ENCODE assay signal across 27 cellular contexts in genomic region chr2:109601693-109602250, GRCh38. TPM values are rescaled to one million over a fixed set of nuclear protein-coding genes. Genes with fewer than 3 reads are reported as not detected.
DNase-seq lines count a peak whose midpoint lies in the region; ATAC-seq and TF ChIP-seq lines count a peak whose summit lies in the region.
"Had no signal": no experiment of that assay in that cellular context is flagged by ENCODE, and none has a peak within 500 bp of the region (broad histone marks: within the 10 kb centered on the region; RNA-seq: fewer than 3 reads in every experiment).

No MANE protein-coding gene starts in this region.

- peaks cover 6% of the 10 kb centered on the region for H3K36me3 Mint-ChIP-seq in neural crest cell (ENCODE audit: low read depth)
- no peaks in the 10 kb centered on the region for H3K36me3 Mint-ChIP-seq in CD8-positive, alpha-beta memory T cell
- H3K36me3 Mint-ChIP-seq: CD4-positive, alpha-beta memory T cell had no signal

- CTCF ChIA-PET in CD8-positive, alpha-beta memory T cell (lab: Charles Lee), result no interaction called here
- CTCF ChIA-PET in GM10248 (lab: Yijun Ruan, JAX), result interaction anchor here (0.8 to 2.4 kb wide), 6 partner anchors 9 to 60 kb away, joined by 3 to 9 read pairs (median 4); no protein-coding TSS in a partner anchor

- H3K9me3 Mint-ChIP-seq in neural crest cell, result no peaks in the 10 kb centered on the region
- H3K9me3 Mint-ChIP-seq in CD8-positive, alpha-beta memory T cell, result peaks cover 0 to 2% (median 0%) of the 10 kb centered on the region in 5 donors
- H3K9me3 Mint-ChIP-seq: activated CD4-positive, alpha-beta T cell treated with anti-CD3 and anti-CD28 coated beads, Interleukin-2, amount 10 ng/mL, durations not matched to agents 7 days and 5 days; activated T-cell treated with anti-CD3 and anti-CD28 coated beads, Interleukin-2, amount 50 U/mL, for 4 hours; CD4-positive, alpha-beta memory T cell had no signal

- H3K27me3 Mint-ChIP-seq in neural crest cell (ENCODE audit: low read depth), result no peaks in the 10 kb centered on the region
- peaks cover 18 to 46% of the 10 kb centered on the region in 2 donors for H3K27me3 Mint-ChIP-seq in CD8-positive, alpha-beta memory T cell
- H3K27me3 Mint-ChIP-seq: progenitor cell of endocrine pancreas had no signal

- intact Hi-C loops in left cardiac atrium (cut with DNase I), result loop anchor here in 1 of 2 donors (10.0 kb wide), 1 partner anchor 47 kb away; no protein-coding TSS in a partner anchor
- intact Hi-C loops in Right ventricle myocardium superior (cut with DNase I), result no loop called here

- no peaks in the 10 kb centered on the region for H3K36me3 ChIP-seq in CD8-positive, alpha-beta memory T cell (ENCODE audit: insufficient read depth, low read length)
- H3K36me3 ChIP-seq: Peyer's patch, suprapubic skin had no signal

- no peak overlapping the region for H3K4me3 ChIP-seq in CD8-positive, alpha-beta memory T cell (ENCODE audit: low read length)
- H3K4me3 ChIP-seq: A549, Peyer's patch, suprapubic skin had no signal

- H3K9me3 ChIP-seq in CD8-positive, alpha-beta memory T cell (ENCODE audit: low read length), result no peaks in the 10 kb centered on the region
- H3K9me3 ChIP-seq: A549, Peyer's patch, suprapubic skin had no signal

- H3K27me3 ChIP-seq in CD8-positive, alpha-beta memory T cell (ENCODE audit: insufficient read depth, low read length, poor library complexity, severe bottlenecking), result no peaks in the 10 kb centered on the region
- H3K27me3 ChIP-seq: Peyer's patch, suprapubic skin had no signal

- DNase-seq in left cardiac atrium (peak; percentile 30), Right ventricle myocardium superior (no peak), dermis blood vessel endothelial cell (peak; percentile 83), neural crest cell (ENCODE audit: low read depth, low spot score) (no peak), G401 (ENCODE audit: low spot score) (no peak), GM10248 (ENCODE audit: extremely low spot score) (no peak)
- DNase-seq in CD8-positive, alpha-beta memory T cell, result no peak
- DNase-seq: activated CD4-positive, alpha-beta T cell treated with anti-CD3 and anti-CD28 coated beads, Interleukin-2, amount 10 ng/mL, durations not matched to agents 7 days and 5 days; activated T-cell treated with anti-CD3 and anti-CD28 coated beads, Interleukin-2, amount 50 U/mL, for 4 hours; CD4-positive, alpha-beta memory T cell; effector memory CD4-positive, alpha-beta T cell; foreskin melanocyte; mammary epithelial cell; NCI-H1417 treated with DMSO at 0.1 percent for 48 hours; NCI-H2081 treated with DMSO at 0.1 percent for 48 hours; NCI-H446 treated with DMSO at 0.1 percent for 48 hours; Peyer's patch; SIG-M5; stimulated activated CD4-positive, alpha-beta T cell treated with anti-CD3 and anti-CD28 coated beads, Interleukin-4, amount 100 ng/mL, for 4 hours; stimulated activated naive CD4-positive, alpha-beta T cell; T1000 had no signal

- no peak overlapping the region for H3K27ac Mint-ChIP-seq in neural crest cell (ENCODE audit: unreplicated experiment)
- H3K27ac Mint-ChIP-seq in CD8-positive, alpha-beta memory T cell, result no peak overlapping the region
- H3K27ac Mint-ChIP-seq: activated CD4-positive, alpha-beta T cell treated with anti-CD3 and anti-CD28 coated beads, Interleukin-2, amount 10 ng/mL, durations not matched to agents 7 days and 5 days; CD4-positive, alpha-beta memory T cell; progenitor cell of endocrine pancreas had no signal

- POLR2A ChIA-PET in CD8-positive, alpha-beta memory T cell (lab: Charles Lee), result no interaction called here
- POLR2A ChIA-PET in GM10248 (lab: Yijun Ruan, JAX), result interaction anchor here (1.0 kb wide), 1 partner anchor 12 kb away, joined by 4 read pairs; the partner anchor contains the start of genes SEPTIN10 and SOWAHC

- peaks cover 41% of the 10 kb centered on the region for H3K4me1 Mint-ChIP-seq in neural crest cell
- no peaks in the 10 kb centered on the region for H3K4me1 Mint-ChIP-seq in CD8-positive, alpha-beta memory T cell
- H3K4me1 Mint-ChIP-seq: activated CD4-positive, alpha-beta T cell treated with anti-CD3 and anti-CD28 coated beads, Interleukin-2, amount 10 ng/mL, durations not matched to agents 7 days and 5 days had no signal

- H3K4me3 Mint-ChIP-seq in neural crest cell, result peak overlapping the region; percentile 10
- no peak overlapping the region for H3K4me3 Mint-ChIP-seq in CD8-positive, alpha-beta memory T cell
- H3K4me3 Mint-ChIP-seq: activated CD4-positive, alpha-beta T cell treated with anti-CD3 and anti-CD28 coated beads, Interleukin-2, amount 10 ng/mL, durations not matched to agents 7 days and 5 days; activated T-cell treated with anti-CD3 and anti-CD28 coated beads, Interleukin-2, amount 50 U/mL, for 4 hours; CD4-positive, alpha-beta memory T cell had no signal

- no peak overlapping the region for H3K27ac ChIP-seq in CD8-positive, alpha-beta memory T cell (ENCODE audit: low read depth, low read length)
- H3K27ac ChIP-seq: A549, Peyer's patch, suprapubic skin had no signal

- ATAC-seq in left cardiac atrium (peak in 1 of 2 donors; percentile 50), Right ventricle myocardium superior (ENCODE audit: poor library complexity) (no peak), GM18858 (IDR thresholded peaks at IDR 0.05; ENCODE audit: unreplicated experiment) (no peak)
- ATAC-seq: A549; activated T-cell treated with anti-CD3 and anti-CD28 coated beads, Interleukin-2, amount 50 U/mL, for 4 hours; HCT116; sciatic nerve had no signal

- TF ChIP-seq CTCF in neural crest cell (conservative IDR thresholded peaks at IDR 0.05) (no peak), GM10248 (IDR thresholded peaks at IDR 0.05; ENCODE audit: control extremely low read depth, extremely low read depth, low read depth, missing control alignments) (no peak)

- H3K4me1 ChIP-seq in CD8-positive, alpha-beta memory T cell (ENCODE audit: insufficient read depth, low read length), result no peaks in the 10 kb centered on the region
- H3K4me1 ChIP-seq: Peyer's patch had no signal

- in situ Hi-C loops in G401 (cut with HindIII; ENCODE audit: low sequenced_read_pairs), result no loop called here

RNA-seq across cellular contexts. Expression of gene SEPTIN10, which starts 12.0 kb away (rescaled TPM):
- total RNA-seq in left cardiac atrium (10 to 100 TPM; 50.6 to 63.4 TPM), Right ventricle myocardium superior (49.3 TPM), dermis blood vessel endothelial cell (149 and 179 TPM in 2 replicates), neural crest cell (99.5 and 104 TPM in 2 replicates)
- total RNA-seq in G401 (2014; rRNA removed; shearing (Covaris generic)), result 6.4 and 12.3 TPM in 2 replicates
- total RNA-seq in CD8-positive, alpha-beta memory T cell, result under 1 TPM; 0.31 to 0.69 TPM
- polyA plus RNA-seq in CD8-positive, alpha-beta memory T cell, result 1.2 TPM

RNA-seq across cellular contexts. Expression of gene SOWAHC, which starts 12.4 kb away (rescaled TPM):
- total RNA-seq in left cardiac atrium (1 to 10 TPM; 3.2 to 3.9 TPM), Right ventricle myocardium superior (2.7 TPM), dermis blood vessel endothelial cell (11.1 and 14.3 TPM in 2 replicates), neural crest cell (10.4 and 10.9 TPM in 2 replicates)
- total RNA-seq in G401 (2014; rRNA removed; shearing (Covaris generic)), result 0.06 and 0.34 TPM in 2 replicates
- under 1 TPM; 0.11 to 0.15 TPM for total RNA-seq in CD8-positive, alpha-beta memory T cell
- 0.40 TPM for polyA plus RNA-seq in CD8-positive, alpha-beta memory T cell

Comparison
In these comparisons a context has a peak if more than half of its experiments do, and no peak if none do; other contexts are left out.
1. DNase-seq: peak in left cardiac atrium (single experiment) and dermis blood vessel endothelial cell (single experiment); none in Right ventricle myocardium superior (single experiment), neural crest cell (single experiment), G401 (single experiment), CD8-positive, alpha-beta memory T cell (0 of 5) and GM10248 (single experiment).